Comparison of ENCODE assay signal across 1 cellular context in the genomic region with DNA sequence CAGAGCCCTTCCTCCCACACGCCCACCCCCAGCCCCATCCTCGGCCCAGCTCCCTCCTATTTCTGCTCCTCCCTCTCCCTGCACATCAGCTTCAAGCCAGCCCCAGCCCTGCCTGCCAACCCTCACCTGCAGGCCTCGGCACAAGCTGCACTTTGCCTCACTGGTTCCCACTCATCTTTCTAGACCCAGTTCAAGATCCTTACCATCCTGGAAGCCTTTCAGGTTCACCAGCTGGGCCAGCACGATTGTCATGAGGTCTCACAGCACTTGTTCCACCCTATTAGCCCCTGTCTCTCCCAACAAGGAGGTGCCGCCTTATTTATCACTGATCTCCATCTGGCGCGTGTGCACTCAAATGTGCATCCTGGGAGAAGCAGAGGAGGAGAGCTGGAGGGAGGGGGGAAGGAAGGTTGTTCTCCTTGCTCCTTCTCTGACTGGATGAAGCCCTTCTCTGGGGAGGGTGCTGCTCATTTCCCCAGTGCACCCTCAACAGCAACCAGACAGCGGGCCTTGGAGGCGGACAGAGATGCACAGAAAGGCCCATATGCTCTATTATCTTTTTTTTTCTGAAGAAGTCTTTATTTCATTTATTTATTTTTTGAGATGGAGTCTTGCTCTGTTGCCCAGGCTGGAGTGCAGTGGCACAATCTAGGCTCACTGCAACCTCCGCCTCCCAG.
TF ChIP-seq lines count a peak whose summit lies in the region.

No MANE protein-coding gene starts in this region.

TF ChIP-seq in IMR-90, 13 proteins besides CTCF, POLR2A, EP300 and RAD21:
- no peak for TF ChIP-seq MAZ (IDR thresholded peaks at IDR 0.05; ENCODE audit: borderline replicate concordance, low read depth, low read length)
- no peak for TF ChIP-seq CEBPB (IDR thresholded peaks at IDR 0.05; ENCODE audit: low read depth, low read length)
- no peak for TF ChIP-seq USF2 (IDR thresholded peaks at IDR 0.05; ENCODE audit: low read depth, low read length)
- TF ChIP-seq MAFK (IDR thresholded peaks at IDR 0.05; ENCODE audit: low read depth, low read length), result no peak
- TF ChIP-seq FOS (IDR thresholded peaks at IDR 0.05; ENCODE audit: low read depth, low read length), result no peak
- no peak for TF ChIP-seq ELK1 (IDR thresholded peaks at IDR 0.05; ENCODE audit: borderline replicate concordance, low read depth, low read length)
- no peak for TF ChIP-seq SMC3 (IDR thresholded peaks at IDR 0.05; ENCODE audit: low read depth, low read length)
- TF ChIP-seq MXI1 (IDR thresholded peaks at IDR 0.05; ENCODE audit: borderline replicate concordance, low read depth, low read length), result no peak
- TF ChIP-seq RCOR1 (IDR thresholded peaks at IDR 0.05; ENCODE audit: insufficient replicate concordance, low read length), result no peak
- TF ChIP-seq BHLHE40 (IDR thresholded peaks at IDR 0.05; ENCODE audit: low read depth, low read length), result no peak
- no peak for TF ChIP-seq CHD1 (IDR thresholded peaks at IDR 0.05; ENCODE audit: low read depth, low read length)
- TF ChIP-seq RFX5 (IDR thresholded peaks at IDR 0.05; ENCODE audit: low read depth, low read length), result no peak
- TF ChIP-seq NFE2L2 (IDR thresholded peaks at IDR 0.05; ENCODE audit: low read depth, low read length), result no peak
